Comparison of ENCODE assay signal across 8 cellular contexts in genomic region chr21:43106965-43107793, GRCh38. TPM values are rescaled to one million over a fixed set of nuclear protein-coding genes. Genes with fewer than 3 reads are reported as not detected.
DNase-seq lines count a peak whose midpoint lies in the region; ATAC-seq, FAIRE-seq and TF ChIP-seq lines count a peak whose summit lies in the region.
"Not testable (repeated sequence)": the region's sequence is repeated elsewhere in the genome, so short reads cannot be mapped to it uniquely, and the experiment has no call there.

U2AF1 (minus strand) TSS chr21:43107570; CDS start chr21:43107494, 76 bp downstream.

- H3K36me3 ChIP-seq in Loucy (ENCODE audit: insufficient read depth, low read length); gastrocnemius medialis: not testable (repeated sequence)

- not testable (repeated sequence) for TF ChIP-seq CTCF in Loucy (conservative IDR thresholded peaks at IDR 0.05; ENCODE audit: low read length); gastrocnemius medialis (IDR thresholded peaks at IDR 0.05 in 4 of 5, conservative IDR thresholded peaks at IDR 0.05 in 1 of 5)

- not testable (repeated sequence) for H3K9ac ChIP-seq in Loucy (ENCODE audit: low read depth, low read length, poor library complexity, severe bottlenecking)

- not testable (repeated sequence) for H3K79me2 ChIP-seq in Loucy (ENCODE audit: insufficient read depth, low read length)

- H3K27ac ChIP-seq in gastrocnemius medialis = peak within 1 kb of the TSS in 3 of 4 donors; percentile 78 to 87 (median 84)

- not testable (repeated sequence) for H4K20me1 ChIP-seq in Loucy (ENCODE audit: insufficient read depth, low read length, poor library complexity, severe bottlenecking)

- not testable (repeated sequence) for H3K9me3 Mint-ChIP-seq in effector memory CD8-positive, alpha-beta T cell

- not testable (repeated sequence) for H3K4me1 ChIP-seq in Loucy (ENCODE audit: insufficient read depth, low read length, poor library complexity, severe bottlenecking); gastrocnemius medialis

- DNase-seq in activated T-cell treated with anti-CD3 and anti-CD28 coated beads for 1 hour (ENCODE audit: low read depth) = peak; percentile 56
- DNase-seq in effector memory CD8-positive, alpha-beta T cell = peak; percentile 40 to 60 (median 59)
- peak; percentile 0 for DNase-seq in left kidney (ENCODE audit: low read depth, low spot score)
- peak in 1 of 2 donors; percentile 75 for DNase-seq in gastrocnemius medialis
- not testable (repeated sequence) for DNase-seq in urothelium cell line (ENCODE audit: low spot score)

- not testable (repeated sequence) for H3K9me2 ChIP-seq in Loucy (replicated peaks; ENCODE audit: low read depth, low read length)

- not testable (repeated sequence) for H3K27me3 Mint-ChIP-seq in effector memory CD8-positive, alpha-beta T cell

- not testable (repeated sequence) for H3K9me3 ChIP-seq in Loucy (ENCODE audit: insufficient read depth, low read depth, low read length); gastrocnemius medialis

- H3K4me3 ChIP-seq in Loucy (ENCODE audit: low read length, poor library complexity, severe bottlenecking) = peak within 1 kb of the TSS; percentile 54
- H3K4me3 ChIP-seq in gastrocnemius medialis = peak within 1 kb of the TSS in 3 of 4 donors; percentile 61 to 79 (median 75)

- not testable (repeated sequence) for H3F3A ChIP-seq in Loucy (ENCODE audit: low read depth)

- intact Hi-C loops in gastrocnemius medialis (cut with DNase I; ENCODE audit: low total_unique reads) = not testable (repeated sequence)

- not testable (repeated sequence) for H3K36me3 Mint-ChIP-seq in effector memory CD8-positive, alpha-beta T cell (ENCODE audit: insufficient read depth)

- ATAC-seq in GM18861 (IDR thresholded peaks at IDR 0.05; ENCODE audit: unreplicated experiment) (peak; percentile 54), HG02798 (IDR thresholded peaks at IDR 0.05; ENCODE audit: poor library complexity, unreplicated experiment) (peak; percentile 88), gastrocnemius medialis (peak; percentile 81 to 89)
- peak; percentile 94 for ATAC-seq in effector memory CD8-positive, alpha-beta T cell (replicated peaks)

- H3K4me1 Mint-ChIP-seq in effector memory CD8-positive, alpha-beta T cell (ENCODE audit: low read depth in 2 of 2) = not testable (repeated sequence)

- not testable (repeated sequence) for H2AFZ ChIP-seq in Loucy (ENCODE audit: low read length)

- not testable (repeated sequence) for TF ChIP-seq POLR2A in gastrocnemius medialis (IDR thresholded peaks at IDR 0.05)

- H3K4me3 Mint-ChIP-seq in effector memory CD8-positive, alpha-beta T cell = not testable (repeated sequence)

- in situ Hi-C loops in gastrocnemius medialis (cut with MboI; ENCODE audit: low sequenced_read_pairs in 4 of 4) = not testable (repeated sequence)

- H3K27ac Mint-ChIP-seq in effector memory CD8-positive, alpha-beta T cell = not testable (repeated sequence)

- not testable (repeated sequence) for H3K4me2 ChIP-seq in Loucy (ENCODE audit: low read depth, low read length, poor library complexity, severe bottlenecking)

- FAIRE-seq in urothelium cell line (lab: Jason Lieb, UNC) = peak; percentile 92

- not testable (repeated sequence) for H3K27me3 ChIP-seq in Loucy (ENCODE audit: insufficient read depth, low read length, poor library complexity, severe bottlenecking); gastrocnemius medialis

RNA-seq across cellular contexts. Expression of gene U2AF1, which starts in this region (rescaled TPM):
- total RNA-seq in gastrocnemius medialis = 10 to 100 TPM in 3 of 4 donors, 1 to 10 TPM in 1; 7.7 to 30.0 (median 18.0) TPM
